8 cellular contexts compared by ENCODE assay signal in genomic region chr11:26227311-26227710, GRCh38.
DNase-seq lines count a peak whose midpoint lies in the region; ATAC-seq and TF ChIP-seq lines count a peak whose summit lies in the region.
"Had no signal": no experiment of that assay in that cellular context is flagged by ENCODE, and none has a peak within 500 bp of the region (broad histone marks: within the 10 kb centered on the region; RNA-seq: fewer than 3 reads in every experiment).

No MANE protein-coding gene starts in this region.

- peak; percentile 82 for DNase-seq in HFFc6
- DNase-seq in MV-4-11 (lab: John Stamatoyannopoulos, UW): peak; percentile 39
- DNase-seq in chondrocyte (ENCODE audit: low spot score): no peak
- DNase-seq in midbrain (lab: John Stamatoyannopoulos, UW): peak; percentile 29
- DNase-seq in NCI-H446 treated with DMSO at 0.1 percent for 48 hours (lab: John Stamatoyannopoulos, UW): no peak
- no peak for DNase-seq in NCI-H2196 (lab: John Stamatoyannopoulos, UW; ENCODE audit: unreplicated experiment)

- H3K36me3 Mint-ChIP-seq in HFFc6 (ENCODE audit: low read depth) (no peaks in the 10 kb centered on the region), chondrocyte (ENCODE audit: low read depth) (no peaks in the 10 kb centered on the region)
- H3K36me3 Mint-ChIP-seq: activated naive CD4-positive, alpha-beta T cell treated with anti-CD3 and anti-CD28 coated beads, Interleukin-2, amount 50 U/mL, for 24 hours had no signal

- H3K27me3 Mint-ChIP-seq in HFFc6 (ENCODE audit: insufficient read depth): peaks cover 1% of the 10 kb centered on the region; the same call in 1 of the 2 replicates
- no peaks in the 10 kb centered on the region for H3K27me3 Mint-ChIP-seq in chondrocyte (ENCODE audit: low read depth)
- H3K27me3 Mint-ChIP-seq: activated naive CD4-positive, alpha-beta T cell treated with anti-CD3 and anti-CD28 coated beads, Interleukin-2, amount 50 U/mL, for 24 hours had no signal

- H3K4me3 Mint-ChIP-seq in HFFc6: peak overlapping the region; percentile 46; the same call in 1 of the 2 replicates
- no peak overlapping the region for H3K4me3 Mint-ChIP-seq in chondrocyte (ENCODE audit: unreplicated experiment)
- H3K4me3 Mint-ChIP-seq: activated naive CD4-positive, alpha-beta T cell treated with anti-CD3 and anti-CD28 coated beads, Interleukin-2, amount 50 U/mL, for 24 hours had no signal

- peak; percentile 77 for ATAC-seq in GM18498 (IDR thresholded peaks at IDR 0.05; ENCODE audit: unreplicated experiment)

- TF ChIP-seq CTCF in HFFc6 (IDR thresholded peaks at IDR 0.05): peak; percentile 78
- peak; percentile 80 for TF ChIP-seq CTCF in chondrocyte (IDR thresholded peaks at IDR 0.05)

- H3K4me1 Mint-ChIP-seq in HFFc6 (ENCODE audit: low read depth) (peaks cover 56% of the 10 kb centered on the region), chondrocyte (ENCODE audit: low read depth) (peaks cover 10% of the 10 kb centered on the region)
- H3K4me1 Mint-ChIP-seq: activated naive CD4-positive, alpha-beta T cell treated with anti-CD3 and anti-CD28 coated beads, Interleukin-2, amount 50 U/mL, for 24 hours had no signal

- no peaks in the 10 kb centered on the region for H3K9me3 Mint-ChIP-seq in HFFc6
- H3K9me3 Mint-ChIP-seq in chondrocyte (ENCODE audit: low read depth): no peaks in the 10 kb centered on the region
- H3K9me3 Mint-ChIP-seq: activated naive CD4-positive, alpha-beta T cell treated with anti-CD3 and anti-CD28 coated beads, Interleukin-2, amount 50 U/mL, for 24 hours had no signal

- H3K27ac Mint-ChIP-seq in HFFc6 (peak overlapping the region; percentile 29; the same call in 1 of the 2 replicates), chondrocyte (ENCODE audit: unreplicated experiment) (no peak overlapping the region)
- H3K27ac Mint-ChIP-seq: activated naive CD4-positive, alpha-beta T cell treated with anti-CD3 and anti-CD28 coated beads, Interleukin-2, amount 50 U/mL, for 24 hours had no signal

Comparison
In these comparisons a context has a peak if more than half of its experiments do, and no peak if none do; other contexts are left out.
1. DNase-seq: peak in HFFc6 (single experiment), MV-4-11 (single experiment) and midbrain (single experiment); none in chondrocyte (single experiment), NCI-H446 treated with DMSO at 0.1 percent for 48 hours (single experiment) and NCI-H2196 (single experiment).